ENCODE assay signal across 8 cellular contexts in the genomic region with DNA sequence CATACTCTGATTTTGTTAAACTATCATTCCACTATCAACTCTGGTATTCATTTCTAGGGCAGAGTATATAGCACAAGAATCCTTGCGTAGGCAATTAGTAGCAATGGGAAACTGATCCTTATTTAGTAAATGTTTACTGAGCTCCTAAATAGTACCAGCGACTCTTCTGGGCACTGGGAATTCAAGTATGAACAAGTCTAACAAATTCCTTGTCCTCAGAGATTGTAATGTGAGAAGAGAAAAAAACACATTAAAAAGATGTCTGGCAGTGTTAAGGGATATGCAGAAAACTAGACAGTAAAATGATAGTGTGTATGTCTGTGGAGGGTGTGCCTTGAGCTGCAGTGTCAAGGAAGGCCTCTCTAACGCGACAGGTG. TPM values are rescaled to one million over a fixed set of nuclear protein-coding genes. Genes with fewer than 3 reads are reported as not detected.
A peak's percentile ranks its signal among the peaks of the same experiment; 100 is the strongest.
DNase-seq lines count a peak whose midpoint lies in the region; ATAC-seq and TF ChIP-seq lines count a peak whose summit lies in the region.

No MANE protein-coding gene starts in this region.

- H3K27ac Mint-ChIP-seq in CD14-positive monocyte (peak overlapping the region in 5 of 7 donors; percentile 54 to 76 (median 69)), nephron (peak overlapping the region; percentile 82 to 89 (median 87))

- no peaks in the 10 kb centered on the region for H3K9me3 ChIP-seq in MM.1S (replicated peaks; ENCODE audit: insufficient read depth, low read length)

- peak overlapping the region; percentile 92 for H2AFZ ChIP-seq in MM.1S (ENCODE audit: low read length)

- H3K9me2 ChIP-seq in MM.1S (replicated peaks; ENCODE audit: insufficient read depth, low read length) = no peaks in the 10 kb centered on the region

- H3K4me3 ChIP-seq in MM.1S (ENCODE audit: low read length) (peak overlapping the region; percentile 91), dorsolateral prefrontal cortex (peak overlapping the region; percentile 60 to 99 (median 84))

- H3K4me1 Mint-ChIP-seq in CD14-positive monocyte (peaks cover 34% of the 10 kb centered on the region), nephron (peaks cover 54% of the 10 kb centered on the region)

- peaks cover 48% of the 10 kb centered on the region for H3K79me2 ChIP-seq in MM.1S (ENCODE audit: low read length)

- TF ChIP-seq CTCF in CD14-positive monocyte (IDR thresholded peaks at IDR 0.05) (no peak), MM.1S (IDR thresholded peaks at IDR 0.05; ENCODE audit: low read length) (no peak), dorsolateral prefrontal cortex (IDR thresholded peaks at IDR 0.05 in 54 of 56, conservative IDR thresholded peaks at IDR 0.05 in 2 of 56; ENCODE audit: low read depth in 1 of 56, partially characterized antibody in 56 of 56) (no peak), nephron (IDR thresholded peaks at IDR 0.05; ENCODE audit: unreplicated experiment in 3 of 3) (no peak)

- ATAC-seq in HG03565 (IDR thresholded peaks at IDR 0.05; ENCODE audit: unreplicated experiment) = no peak

- peak overlapping the region; percentile 35; the same call in 1 of the 2 replicates for H3K27ac ChIP-seq in MM.1S (ENCODE audit: low read length)
- H3K27ac ChIP-seq in dorsolateral prefrontal cortex = peak overlapping the region in 45 of 59 donors; percentile 4 to 92 (median 75)

- intact Hi-C loops in CD14-positive monocyte (cut with micrococcal nuclease) = loop anchor here (10.0 kb wide), 3 partner anchors 111 to 249 kb away; a partner anchor contains a TSS
- intact Hi-C loops in dorsolateral prefrontal cortex (cut with DNase I) = loop anchor here (1.0 to 10.0 kb wide), 4 partner anchors 51 to 105 kb away; no protein-coding TSS in a partner anchor

- H3K27me3 Mint-ChIP-seq in CD14-positive monocyte (ENCODE audit: low read depth in 3 of 3) (peaks cover 1 to 2% (median 2%) of the 10 kb centered on the region in 3 donors), nephron (ENCODE audit: low read depth) (peaks cover 5% of the 10 kb centered on the region)

- no peaks in the 10 kb centered on the region for H3K36me3 ChIP-seq in MM.1S (replicated peaks; ENCODE audit: insufficient read depth, low read length)

- H3K9me3 Mint-ChIP-seq in CD14-positive monocyte (peaks cover 0 to 1% (median 0%) of the 10 kb centered on the region in 7 donors), nephron (no peaks in the 10 kb centered on the region)

- peak overlapping the region; percentile 84 to 92 for H3K4me3 Mint-ChIP-seq in CD14-positive monocyte
- H3K4me3 Mint-ChIP-seq in nephron = peak overlapping the region; percentile 90 to 92 (median 90)

- H3F3A ChIP-seq in MM.1S (ENCODE audit: insufficient read depth, low read length) = 0 out of 2 replicates have a peak, but pooled peaks cover 5% of the 10 kb centered on the region

- peaks cover 14% of the 10 kb centered on the region for H3K4me1 ChIP-seq in MM.1S (ENCODE audit: low read length)

- peaks cover 11 to 29% of the 10 kb centered on the region in 2 donors for H3K36me3 Mint-ChIP-seq in CD14-positive monocyte
- H3K36me3 Mint-ChIP-seq in nephron (ENCODE audit: low read depth) = peaks cover 24% of the 10 kb centered on the region

- peak overlapping the region; percentile 79 for H3K9ac ChIP-seq in MM.1S (ENCODE audit: low read length)

- DNase-seq in CD14-positive monocyte (ENCODE audit: low spot score) (no peak), MM.1S (no peak), dorsolateral prefrontal cortex (no peak), NCI-H146 treated with DMSO at 0.1 percent for 48 hours (lab: John Stamatoyannopoulos, UW; ENCODE audit: unreplicated experiment) (no peak), SW 1271 (lab: John Stamatoyannopoulos, UW) (no peak)
- no peak for DNase-seq in central memory CD4-positive, alpha-beta T cell

- peaks cover 4% of the 10 kb centered on the region for H4K20me1 ChIP-seq in MM.1S (ENCODE audit: insufficient read depth, low read length)

- H3K27me3 ChIP-seq in MM.1S (replicated peaks; ENCODE audit: insufficient read depth, low read length) = no peaks in the 10 kb centered on the region
- no peaks in the 10 kb centered on the region for H3K27me3 ChIP-seq in dorsolateral prefrontal cortex

- H3K4me2 ChIP-seq in MM.1S (ENCODE audit: low read depth, low read length) = peak overlapping the region; percentile 81

RNA-seq across cellular contexts. Expression of a gene that starts 0.7 kb away (rescaled TPM):
- polyA plus RNA-seq in CD14-positive monocyte = 10 to 100 TPM; 51.0 to 60.8 TPM
- total RNA-seq in dorsolateral prefrontal cortex = 10 to 100 TPM; 26.8 to 69.9 (median 47.5) TPM

RNA-seq across cellular contexts. Expression of a gene that starts 3.3 kb away (rescaled TPM):
- 1 to 10 TPM; 4.3 to 4.7 TPM for polyA plus RNA-seq in CD14-positive monocyte
- 100 to 1,000 TPM in 111 of 120 experiments, 10 to 100 TPM in 9; 72.2 to 156 (median 124) TPM for total RNA-seq in dorsolateral prefrontal cortex

RNA-seq across cellular contexts. Expression of a gene that starts 25.3 kb away (rescaled TPM):
- polyA plus RNA-seq in CD14-positive monocyte = 10 to 100 TPM; 60.2 to 88.7 TPM
- 100 to 1,000 TPM in 8 of 120 experiments, 10 to 100 TPM in 112; 57.0 to 111 (median 83.5) TPM for total RNA-seq in dorsolateral prefrontal cortex
